ENCODE assay signal across 8 cellular contexts in genomic region chr20:34824026-34824860, GRCh38. TPM values are rescaled to one million over a fixed set of nuclear protein-coding genes. Genes with fewer than 3 reads are reported as not detected.
DNase-seq lines count a peak whose midpoint lies in the region; ATAC-seq and TF ChIP-seq lines count a peak whose summit lies in the region.

No MANE protein-coding gene starts in this region.

- H3K27me3 ChIP-seq in BLaER1 (no peaks in the 10 kb centered on the region), neuronal stem cell (ENCODE audit: control insufficient read depth in 3 of 3, insufficient read depth in 3 of 3, low read depth in 1 of 3, low read length in 3 of 3) (no peaks in the 10 kb centered on the region), testis (no peaks in the 10 kb centered on the region)

- H3K9ac ChIP-seq in BLaER1 (peak overlapping the region; percentile 98), neuronal stem cell (ENCODE audit: low read depth, low read length, poor library complexity) (peak overlapping the region; percentile 93)

- H2AK5ac ChIP-seq in neuronal stem cell (ENCODE audit: low read depth, low read length) = no peak overlapping the region

- peaks cover 2% of the 10 kb centered on the region for H3K79me1 ChIP-seq in neuronal stem cell (ENCODE audit: low read depth, low read length)

- peak; percentile 61 for ATAC-seq in GM21390 (IDR thresholded peaks at IDR 0.05; ENCODE audit: unreplicated experiment)

- no peak for TF ChIP-seq CTCF in testis (IDR thresholded peaks at IDR 0.05)

- H4K8ac ChIP-seq in neuronal stem cell (ENCODE audit: low read depth, low read length) = no peak overlapping the region

- H3K9me3 ChIP-seq in BLaER1 = no peaks in the 10 kb centered on the region; the same call in 1 of the 2 replicates
- H3K9me3 ChIP-seq in neuronal stem cell (replicated peaks in 1 of 2; ENCODE audit: control insufficient read depth in 2 of 2, insufficient read depth in 1 of 2, low read depth in 1 of 2, low read length in 2 of 2) = peaks cover 0 to 5% of the 10 kb centered on the region in 2 donors
- H3K9me3 ChIP-seq in testis = no peaks in the 10 kb centered on the region

- no peaks in the 10 kb centered on the region for H3K9me3 Mint-ChIP-seq in activated T-helper 2 cell treated with anti-CD3 and anti-CD28 coated beads, Interferon-gamma antibody, Interleukin-2, Interleukin-4, amounts not matched to agents 10 μg/mL and 5 μg/mL and 100 μg/mL, durations not matched to agents 14 hours and 24 hours and 36 hours

- H3K27ac ChIP-seq in BLaER1 = peak overlapping the region; percentile 99
- peak overlapping the region; percentile 73 for H3K27ac ChIP-seq in neuronal stem cell (replicated peaks; ENCODE audit: low read length)
- peak overlapping the region; percentile 91 to 97 for H3K27ac ChIP-seq in testis

- H2BK120ac ChIP-seq in neuronal stem cell (ENCODE audit: low read depth, low read length) = no peak overlapping the region

- no peak overlapping the region for H3K23ac ChIP-seq in neuronal stem cell (ENCODE audit: low read depth, low read length, poor library complexity)

- H4K20me1 ChIP-seq in BLaER1 = peaks cover 46% of the 10 kb centered on the region

- peak overlapping the region; percentile 98 for H3K4me3 Mint-ChIP-seq in activated T-helper 2 cell treated with anti-CD3 and anti-CD28 coated beads, Interferon-gamma antibody, Interleukin-2, Interleukin-4, amounts not matched to agents 10 μg/mL and 5 μg/mL and 100 μg/mL, durations not matched to agents 14 hours and 24 hours and 36 hours (ENCODE audit: low read depth)

- H4K91ac ChIP-seq in neuronal stem cell (ENCODE audit: low read depth, low read length, poor library complexity) = no peak overlapping the region

- H3K27ac Mint-ChIP-seq in activated T-helper 2 cell treated with anti-CD3 and anti-CD28 coated beads, Interferon-gamma antibody, Interleukin-2, Interleukin-4, amounts not matched to agents 10 μg/mL and 5 μg/mL and 100 μg/mL, durations not matched to agents 14 hours and 24 hours and 36 hours = peak overlapping the region; percentile 94

- intact Hi-C loops in activated T-helper 2 cell treated with anti-CD3 and anti-CD28 coated beads, Interferon-gamma antibody, Interleukin-2, Interleukin-4, amounts not matched to agents 10 μg/mL and 5 μg/mL and 100 μg/mL, durations not matched to agents 14 hours and 24 hours and 36 hours (cut with micrococcal nuclease) = loop anchor here (2.0 to 10.0 kb wide), 5 partner anchors 53 to 591 kb away; partner anchors contain the start of genes ACSS2, EDEM2, GSS and MYH7B
- intact Hi-C loops in testis (cut with DNase I; ENCODE audit: low total_unique reads) = no loop called here

- no peak overlapping the region for H2BK12ac ChIP-seq in neuronal stem cell (ENCODE audit: low read length)

- peaks cover 29% of the 10 kb centered on the region for H3K4me1 Mint-ChIP-seq in activated T-helper 2 cell treated with anti-CD3 and anti-CD28 coated beads, Interferon-gamma antibody, Interleukin-2, Interleukin-4, amounts not matched to agents 10 μg/mL and 5 μg/mL and 100 μg/mL, durations not matched to agents 14 hours and 24 hours and 36 hours (ENCODE audit: low read depth)

- no CpG with 5 or more reads among the region's 4 CpGs for WGBS in neuronal stem cell (ENCODE audit: extremely low coverage in 2 of 2, insufficient read length in 2 of 2, insufficient replicate concordance in 1 of 2), 2 donors
- WGBS in testis, 2 donors = 8 to 10% methylated on average over 4 of the region's 4 CpGs

- H3K4me3 ChIP-seq in BLaER1 (peak overlapping the region; percentile 91), neuronal stem cell (ENCODE audit: low read length in 2 of 2) (peak overlapping the region; percentile 85 to 97), testis (peak overlapping the region; percentile 87 to 99)

- no peak overlapping the region for H2BK15ac ChIP-seq in neuronal stem cell (ENCODE audit: low read length)

- H3K36me3 ChIP-seq in BLaER1 = peaks cover 22% of the 10 kb centered on the region
- H3K36me3 ChIP-seq in neuronal stem cell (replicated peaks in 1 of 2; ENCODE audit: control insufficient read depth in 2 of 2, insufficient read depth in 2 of 2, low read length in 2 of 2) = peaks cover 1 to 27% of the 10 kb centered on the region in 2 donors
- no peaks in the 10 kb centered on the region for H3K36me3 ChIP-seq in testis (ENCODE audit: low read depth, missing control alignments)

- H3K4me1 ChIP-seq in BLaER1 = peaks cover 16% of the 10 kb centered on the region
- H3K4me1 ChIP-seq in neuronal stem cell (ENCODE audit: control insufficient read depth in 2 of 2, insufficient read depth in 1 of 2, low read depth in 1 of 2, low read length in 2 of 2) = peaks cover 2 to 5% of the 10 kb centered on the region in 2 donors
- H3K4me1 ChIP-seq in testis = peaks cover 24% of the 10 kb centered on the region

- DNase-seq in KG1 (lab: John Stamatoyannopoulos, UW) = peak; percentile 49
- peak; percentile 75 for DNase-seq in RPMI7951 (ENCODE audit: low read depth)
- peak; percentile 70 for DNase-seq in activated T-helper 2 cell treated with anti-CD3 and anti-CD28 coated beads, Interferon-gamma antibody, Interleukin-2, Interleukin-4, amounts not matched to agents 10 μg/mL and 5 μg/mL and 100 μg/mL, durations not matched to agents 14 hours and 24 hours and 36 hours (ENCODE audit: low spot score)
- DNase-seq in foreskin melanocyte = peak; percentile 16
- DNase-seq in neuronal stem cell (ENCODE audit: low spot score) = peak; percentile 23
- DNase-seq in testis = peak; percentile 83

- peaks cover 7% of the 10 kb centered on the region for H3K27me3 Mint-ChIP-seq in activated T-helper 2 cell treated with anti-CD3 and anti-CD28 coated beads, Interferon-gamma antibody, Interleukin-2, Interleukin-4, amounts not matched to agents 10 μg/mL and 5 μg/mL and 100 μg/mL, durations not matched to agents 14 hours and 24 hours and 36 hours (ENCODE audit: low read depth)

- H3K18ac ChIP-seq in neuronal stem cell (ENCODE audit: low read length) = peak overlapping the region; percentile 33

- no peak overlapping the region for H2BK5ac ChIP-seq in neuronal stem cell (ENCODE audit: low read length)

- peaks cover 13% of the 10 kb centered on the region for H3K36me3 Mint-ChIP-seq in activated T-helper 2 cell treated with anti-CD3 and anti-CD28 coated beads, Interferon-gamma antibody, Interleukin-2, Interleukin-4, amounts not matched to agents 10 μg/mL and 5 μg/mL and 100 μg/mL, durations not matched to agents 14 hours and 24 hours and 36 hours (ENCODE audit: low read depth)

- no peak for TF ChIP-seq POLR2A in testis (IDR thresholded peaks at IDR 0.05)

- peak overlapping the region; percentile 83 for H2AFZ ChIP-seq in neuronal stem cell (ENCODE audit: low read length)

- H3K14ac ChIP-seq in neuronal stem cell (ENCODE audit: low read length) = no peak overlapping the region

- H3K4ac ChIP-seq in neuronal stem cell (ENCODE audit: low read length) = no peak overlapping the region

- H3K4me2 ChIP-seq in BLaER1 (peak overlapping the region; percentile 90), neuronal stem cell (ENCODE audit: insufficient read depth, low read length, poor library complexity, severe bottlenecking) (peak overlapping the region; percentile 56)

RNA-seq across cellular contexts. Expression of gene NCOA6, which starts 1.2 kb away (rescaled TPM):
- total RNA-seq in RPMI7951 (2014; rRNA removed; shearing (Covaris generic)) = 9.1 and 10.9 TPM in 2 replicates
- 29.1 and 30.9 TPM in 2 replicates for total RNA-seq in activated T-helper 2 cell treated with anti-CD3 and anti-CD28 coated beads, Interferon-gamma antibody, Interleukin-2, Interleukin-4, amounts not matched to agents 10 μg/mL and 5 μg/mL and 100 μg/mL, durations not matched to agents 14 hours and 24 hours and 36 hours
- polyA plus RNA-seq in neuronal stem cell (2013, experiment 1 of 2) = 34.3 TPM
- 34.6 TPM for polyA plus RNA-seq in neuronal stem cell (2013, experiment 2 of 2)
- total RNA-seq in testis = 10 to 100 TPM; 48.1 to 54.4 TPM
- polyA plus RNA-seq in testis (ENCODE audit: insufficient read depth, low read depth, low replicate concordance) = 45.2 TPM

RNA-seq across cellular contexts. Expression of gene GGT7, which starts 48.4 kb away (rescaled TPM):
- 3.9 and 4.1 TPM in 2 replicates for total RNA-seq in RPMI7951 (2014; rRNA removed; shearing (Covaris generic))
- total RNA-seq in activated T-helper 2 cell treated with anti-CD3 and anti-CD28 coated beads, Interferon-gamma antibody, Interleukin-2, Interleukin-4, amounts not matched to agents 10 μg/mL and 5 μg/mL and 100 μg/mL, durations not matched to agents 14 hours and 24 hours and 36 hours = 13.3 and 13.5 TPM in 2 replicates
- 16.8 TPM for polyA plus RNA-seq in neuronal stem cell (2013, experiment 1 of 2)
- polyA plus RNA-seq in neuronal stem cell (2013, experiment 2 of 2) = 17.9 TPM
- total RNA-seq in testis = 10 to 100 TPM; 22.6 to 24.1 TPM
- polyA plus RNA-seq in testis (ENCODE audit: insufficient read depth, low read depth, low replicate concordance) = 13.4 TPM

RNA-seq across cellular contexts. Expression of gene ACSS2, which starts 52.2 kb away (rescaled TPM):
- total RNA-seq in RPMI7951 (2014; rRNA removed; shearing (Covaris generic)) = 46.1 and 48.2 TPM in 2 replicates
- 51.3 and 59.4 TPM in 2 replicates for total RNA-seq in activated T-helper 2 cell treated with anti-CD3 and anti-CD28 coated beads, Interferon-gamma antibody, Interleukin-2, Interleukin-4, amounts not matched to agents 10 μg/mL and 5 μg/mL and 100 μg/mL, durations not matched to agents 14 hours and 24 hours and 36 hours
- 31.8 TPM for polyA plus RNA-seq in neuronal stem cell (2013, experiment 1 of 2)
- polyA plus RNA-seq in neuronal stem cell (2013, experiment 2 of 2) = 32.1 TPM
- total RNA-seq in testis = 10 to 100 TPM; 58.2 to 63.7 TPM
- polyA plus RNA-seq in testis (ENCODE audit: insufficient read depth, low read depth, low replicate concordance) = 39.7 TPM

Comparison
In these comparisons a context has a peak if more than half of its experiments do, and no peak if none do; other contexts are left out.
1. Peak in every context shown above with its lines: DNase-seq, ATAC-seq, H3K4me3 ChIP-seq and H3K27ac ChIP-seq.
2. DNase-seq: peak in every context shown above with its lines; median percentile 83 in testis; 75 in RPMI7951; 70 in activated T-helper 2 cell treated with anti-CD3 and anti-CD28 coated beads, Interferon-gamma antibody, Interleukin-2, Interleukin-4, amounts not matched to agents 10 μg/mL and 5 μg/mL and 100 μg/mL, durations not matched to agents 14 hours and 24 hours and 36 hours; 49 in KG1; 23 in neuronal stem cell; 16 in foreskin melanocyte.